11 cellular contexts compared by ENCODE assay signal in genomic region chr12:93002278-93003054, GRCh38.
DNase-seq lines count a peak whose midpoint lies in the region; TF ChIP-seq lines count a peak whose summit lies in the region.
"Had no signal": no experiment of that assay in that cellular context is flagged by ENCODE, and none has a peak within 500 bp of the region (broad histone marks: within the 10 kb centered on the region; RNA-seq: fewer than 3 reads in every experiment).

No MANE protein-coding gene starts in this region.

- H2BK15ac ChIP-seq in neuronal stem cell (ENCODE audit: low read length) = no peak overlapping the region

- H4K8ac ChIP-seq in neuronal stem cell (ENCODE audit: low read depth, low read length) = no peak overlapping the region

- H3K4ac ChIP-seq in neuronal stem cell (ENCODE audit: low read length) = no peak overlapping the region

- H3K18ac ChIP-seq in neuronal stem cell (ENCODE audit: low read length) = no peak overlapping the region

- H2BK5ac ChIP-seq in neuronal stem cell (ENCODE audit: low read length) = no peak overlapping the region

- POLR2A ChIA-PET in GM10248 (lab: Yijun Ruan, JAX) = no interaction called here

- TF ChIP-seq CTCF in GM10248 (IDR thresholded peaks at IDR 0.05; ENCODE audit: control extremely low read depth, extremely low read depth, low read depth, missing control alignments) = no peak

- H2BK120ac ChIP-seq in neuronal stem cell (ENCODE audit: low read depth, low read length) = no peak overlapping the region

- H3K4me3 ChIP-seq in ACC112 (ENCODE audit: low read depth, low read length) = peak overlapping the region; percentile 2; the same call in 1 of the 2 replicates
- H3K4me3 ChIP-seq in neuronal stem cell (ENCODE audit: low read length in 2 of 2) = no peak overlapping the region
- H3K4me3 ChIP-seq: BLaER1 had no signal

- no peak overlapping the region for H2BK12ac ChIP-seq in neuronal stem cell (ENCODE audit: low read length)

- no peak overlapping the region for H4K91ac ChIP-seq in neuronal stem cell (ENCODE audit: low read depth, low read length, poor library complexity)

- H3K9ac ChIP-seq in neuronal stem cell (ENCODE audit: low read depth, low read length, poor library complexity) = no peak overlapping the region
- H3K9ac ChIP-seq: BLaER1 had no signal

- no CpG with 5 or more reads among the region's 7 CpGs for WGBS in neuronal stem cell (ENCODE audit: extremely low coverage in 2 of 2, insufficient read length in 2 of 2, insufficient replicate concordance in 1 of 2), 2 donors

- H3K4me2 ChIP-seq in neuronal stem cell (ENCODE audit: insufficient read depth, low read length, poor library complexity, severe bottlenecking) = no peak overlapping the region
- H3K4me2 ChIP-seq: BLaER1 had no signal

- no peaks in the 10 kb centered on the region for H3K27me3 ChIP-seq in ACC112 (ENCODE audit: insufficient read depth, low read length)
- H3K27me3 ChIP-seq in neuronal stem cell (ENCODE audit: control insufficient read depth in 3 of 3, insufficient read depth in 3 of 3, low read depth in 1 of 3, low read length in 3 of 3) = peaks cover 0 to 3% (median 0%) of the 10 kb centered on the region in 3 experiments
- H3K27me3 ChIP-seq: BLaER1 had no signal

- H3K79me1 ChIP-seq in neuronal stem cell (ENCODE audit: low read depth, low read length) = no peaks in the 10 kb centered on the region

- peak; percentile 29 for DNase-seq in NCI-H82 (lab: John Stamatoyannopoulos, UW)
- DNase-seq in epithelial cell of prostate (ENCODE audit: low read depth, low spot score) = peak; percentile 39
- peak; percentile 32 for DNase-seq in mucosa of gallbladder (ENCODE audit: low spot score)
- DNase-seq in neuronal stem cell (ENCODE audit: low spot score) = no peak
- no peak for DNase-seq in activated CD8-positive, alpha-beta memory T cell treated with anti-CD3 and anti-CD28 coated beads, Interleukin-2, amount 50 U/mL, for 48 hours
- DNase-seq in GM10248 (ENCODE audit: extremely low spot score) = no peak
- DNase-seq in activated CD8-positive, alpha-beta memory T cell treated with anti-CD3 and anti-CD28 coated beads for 24 hours = no peak
- DNase-seq: activated T-cell treated with anti-CD3 and anti-CD28 coated beads, Interleukin-2, amount 50 U/mL, for 4 hours; NCI-H774 had no signal

- no peak overlapping the region for H2AK5ac ChIP-seq in neuronal stem cell (ENCODE audit: low read depth, low read length)

- H2AFZ ChIP-seq in ACC112 (ENCODE audit: low read length, unreplicated experiment) (peak overlapping the region; percentile 74), neuronal stem cell (ENCODE audit: low read length) (no peak overlapping the region)

- no peak overlapping the region for H3K14ac ChIP-seq in neuronal stem cell (ENCODE audit: low read length)

- H3K23ac ChIP-seq in neuronal stem cell (ENCODE audit: low read depth, low read length, poor library complexity) = no peak overlapping the region

- H3K79me2 ChIP-seq in ACC112 (ENCODE audit: control insufficient read depth, insufficient read depth, low read length, unreplicated experiment) = no peaks in the 10 kb centered on the region

- H3K9me3 ChIP-seq in neuronal stem cell (replicated peaks in 1 of 2; ENCODE audit: control insufficient read depth in 2 of 2, insufficient read depth in 1 of 2, low read depth in 1 of 2, low read length in 2 of 2) = no peaks in the 10 kb centered on the region
- H3K9me3 ChIP-seq: BLaER1 had no signal

- H3K27ac ChIP-seq in ACC112 (ENCODE audit: low read depth, low read length) = peak overlapping the region; percentile 70
- H3K27ac ChIP-seq in epithelial cell of prostate = peak overlapping the region; percentile 38
- H3K27ac ChIP-seq in neuronal stem cell (replicated peaks; ENCODE audit: low read length) = no peak overlapping the region
- H3K27ac ChIP-seq: BLaER1 had no signal

- CTCF ChIA-PET in GM10248 (lab: Yijun Ruan, JAX) = interaction anchor here (1.6 to 3.4 kb wide), 4 partner anchors 13 to 417 kb away, joined by 4 to 13 read pairs (median 8); no protein-coding TSS in a partner anchor

- H3K4me1 ChIP-seq in ACC112 (ENCODE audit: control insufficient read depth, insufficient read depth, low read length, unreplicated experiment) (peaks cover 9% of the 10 kb centered on the region), neuronal stem cell (ENCODE audit: control insufficient read depth in 2 of 2, insufficient read depth in 1 of 2, low read depth in 1 of 2, low read length in 2 of 2) (peaks cover 0 to 6% of the 10 kb centered on the region in 2 donors)
- H3K4me1 ChIP-seq: BLaER1 had no signal

- H3K36me3 ChIP-seq in ACC112 (ENCODE audit: insufficient read depth, low read length) (no peaks in the 10 kb centered on the region), neuronal stem cell (replicated peaks in 1 of 2; ENCODE audit: control insufficient read depth in 2 of 2, insufficient read depth in 2 of 2, low read length in 2 of 2) (no peaks in the 10 kb centered on the region)
- H3K36me3 ChIP-seq: BLaER1 had no signal

Comparison
In these comparisons a context has a peak if more than half of its experiments do, and no peak if none do; other contexts are left out.
1. DNase-seq: peak in NCI-H82 (single experiment), epithelial cell of prostate (single experiment) and mucosa of gallbladder (single experiment); none in neuronal stem cell (single experiment), activated CD8-positive, alpha-beta memory T cell treated with anti-CD3 and anti-CD28 coated beads, Interleukin-2, amount 50 U/mL, for 48 hours (single experiment), GM10248 (single experiment) and activated CD8-positive, alpha-beta memory T cell treated with anti-CD3 and anti-CD28 coated beads for 24 hours (single experiment).